In the genomic region with DNA sequence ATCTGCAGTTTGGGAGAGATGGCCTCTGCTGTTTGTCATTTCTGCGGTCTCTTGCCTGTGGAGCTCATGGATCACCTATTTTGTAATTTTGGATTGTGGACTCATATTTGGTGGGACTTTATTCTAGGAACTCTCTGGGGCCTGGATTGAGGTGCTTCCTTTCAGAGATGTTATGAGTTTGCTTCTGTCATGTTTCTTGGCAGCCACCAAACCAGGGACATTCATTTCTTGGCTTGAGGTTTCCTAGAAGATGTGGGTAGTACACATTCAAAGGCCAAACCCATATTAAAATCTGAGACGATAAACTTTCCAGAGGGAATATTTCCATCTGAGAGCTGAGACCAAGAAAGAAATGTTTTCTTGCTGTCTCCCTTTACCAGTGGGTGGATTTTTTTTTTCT, we compare ENCODE assay signal across 36 cellular contexts.
"Had no signal": no experiment of that assay in that cellular context is flagged by ENCODE, and none has a peak within 500 bp of the region (broad histone marks: within the 10 kb centered on the region; RNA-seq: fewer than 3 reads in every experiment).

No MANE protein-coding gene starts in this region.

- H3K36me3 ChIP-seq: adrenal gland, brain microvascular endothelial cell, breast epithelium, cardiac muscle cell had no signal

- H3K27ac Mint-ChIP-seq: activated B cell treated with CpG ODN at 0.5 μM for 24 hours; activated CD4-positive, alpha-beta memory T cell treated with anti-CD3 and anti-CD28 coated beads for 36 hours; activated CD4-positive, alpha-beta T cell treated with anti-CD3 and anti-CD28 coated beads, Interleukin-2, amount 10 ng/mL, durations not matched to agents 24 days and 14 days; activated CD8-positive, alpha-beta T cell treated with anti-CD3 and anti-CD28 coated beads for 36 hours; activated naive CD4-positive, alpha-beta T cell treated with anti-CD3 and anti-CD28 coated beads for 36 hours; activated naive CD4-positive, alpha-beta T cell treated with anti-CD3 and anti-CD28 coated beads, Interleukin-2, amount 50 U/mL, for 72 hours; activated naive CD8-positive, alpha-beta T cell treated with anti-CD3 and anti-CD28 coated beads, Interleukin-2, amount 10 ng/mL, durations not matched to agents 7 days and 5 days; T-helper 1 cell treated with Interleukin-12 subunit alpha and Interleukin-12 subunit beta and Interleukin-4 antibody, amounts not matched to agents 30 μg/mL and 1 μg/mL, for 36 hours; T-helper 2 cell treated with Interferon-gamma antibody and Interleukin-4, amounts not matched to agents 5 μg/mL and 100 μg/mL, for 36 hours had no signal

- H3K9me3 Mint-ChIP-seq: activated CD4-positive, alpha-beta memory T cell treated with anti-CD3 and anti-CD28 coated beads for 36 hours; activated CD8-positive, alpha-beta T cell treated with anti-CD3 and anti-CD28 coated beads for 36 hours; activated naive CD4-positive, alpha-beta T cell treated with anti-CD3 and anti-CD28 coated beads for 36 hours; activated T-cell treated with anti-CD3 and anti-CD28 coated beads, Interleukin-2, amount 50 U/mL, for 4 hours; central memory CD8-positive, alpha-beta T cell; T-helper 1 cell treated with Interleukin-12 subunit alpha and Interleukin-12 subunit beta and Interleukin-4 antibody, amounts not matched to agents 30 μg/mL and 1 μg/mL, for 36 hours; T-helper 2 cell treated with Interferon-gamma antibody and Interleukin-4, amounts not matched to agents 5 μg/mL and 100 μg/mL, for 36 hours had no signal

- H3K4me3 Mint-ChIP-seq: activated B cell treated with CpG ODN at 0.5 μM for 24 hours; activated CD4-positive, alpha-beta memory T cell treated with anti-CD3 and anti-CD28 coated beads for 36 hours; activated CD4-positive, alpha-beta T cell treated with anti-CD3 and anti-CD28 coated beads, Interleukin-2, amount 10 ng/mL, durations not matched to agents 24 days and 14 days; activated CD8-positive, alpha-beta T cell treated with anti-CD3 and anti-CD28 coated beads for 36 hours; activated naive CD4-positive, alpha-beta T cell treated with anti-CD3 and anti-CD28 coated beads for 36 hours; activated naive CD8-positive, alpha-beta T cell treated with anti-CD3 and anti-CD28 coated beads, Interleukin-2, amount 10 ng/mL, durations not matched to agents 7 days and 5 days; activated T-cell treated with anti-CD3 and anti-CD28 coated beads, Interleukin-2, amount 50 U/mL, for 4 hours; central memory CD8-positive, alpha-beta T cell; T-helper 1 cell treated with Interleukin-12 subunit alpha and Interleukin-12 subunit beta and Interleukin-4 antibody, amounts not matched to agents 30 μg/mL and 1 μg/mL, for 36 hours; T-helper 2 cell treated with Interferon-gamma antibody and Interleukin-4, amounts not matched to agents 5 μg/mL and 100 μg/mL, for 36 hours had no signal

- H3K27ac ChIP-seq: adrenal gland, body of pancreas, brain microvascular endothelial cell, breast epithelium, cardiac muscle cell, VCaP had no signal

- H3K27me3 Mint-ChIP-seq: activated CD8-positive, alpha-beta T cell treated with anti-CD3 and anti-CD28 coated beads for 36 hours had no signal

- H3K4me1 ChIP-seq: adrenal gland, breast epithelium had no signal

- H3K27me3 ChIP-seq: adrenal gland, body of pancreas, brain microvascular endothelial cell, cardiac muscle cell had no signal

- H3K9me3 ChIP-seq: adrenal gland, body of pancreas, breast epithelium had no signal

- ATAC-seq: activated CD8-positive, alpha-beta T cell treated with anti-CD3 and anti-CD28 coated beads for 36 hours; activated T-cell treated with anti-CD3 and anti-CD28 coated beads, Interleukin-2, amount 50 U/mL, for 4 hours; body of pancreas had no signal

- H3K36me3 Mint-ChIP-seq: activated CD4-positive, alpha-beta memory T cell treated with anti-CD3 and anti-CD28 coated beads for 36 hours; activated naive CD4-positive, alpha-beta T cell treated with anti-CD3 and anti-CD28 coated beads, Interleukin-2, amount 50 U/mL, for 72 hours; activated naive CD8-positive, alpha-beta T cell treated with anti-CD3 and anti-CD28 coated beads, Interleukin-2, amount 10 ng/mL, durations not matched to agents 7 days and 5 days had no signal

- H3K4me1 Mint-ChIP-seq: activated B cell treated with CpG ODN at 0.5 μM for 24 hours; central memory CD8-positive, alpha-beta T cell had no signal

- H3K4me3 ChIP-seq: adrenal gland, body of pancreas, breast epithelium, cardiac muscle cell had no signal

- DNase-seq: activated B cell treated with CpG ODN at 0.5 μM for 24 hours; activated CD4-positive, alpha-beta memory T cell treated with anti-CD3 and anti-CD28 coated beads for 36 hours; activated CD4-positive, alpha-beta T cell treated with anti-CD3 and anti-CD28 coated beads for 4 hours; activated CD4-positive, alpha-beta T cell treated with anti-CD3 and anti-CD28 coated beads, Interleukin-2, amount 10 ng/mL, durations not matched to agents 24 days and 14 days; activated CD4-positive, alpha-beta T cell treated with anti-CD3 and anti-CD28 coated beads, Interleukin-2, amount 50 U/mL, for 1 hour; activated CD4-positive, alpha-beta T cell treated with anti-CD3 and anti-CD28 coated beads, Interleukin-2, amount 50 U/mL, for 4 hours; activated CD4-positive, CD25-positive, alpha-beta regulatory T cell treated with anti-CD3 and anti-CD28 coated beads, Interleukin-2, amount 50 U/mL, for 72 hours; activated CD8-positive, alpha-beta memory T cell treated with anti-CD3 and anti-CD28 coated beads, Interleukin-2, amount 50 U/mL, for 4 hours; activated CD8-positive, alpha-beta T cell treated with anti-CD3 and anti-CD28 coated beads for 36 hours; activated effector memory CD4-positive, alpha-beta T cell treated with anti-CD3 and anti-CD28 coated beads, Interleukin-2, amount 50 U/mL, for 16 hours; activated gamma-delta T cell treated with Interleukin-2 at 50 U/mL for 16 hours; activated naive CD4-positive, alpha-beta T cell; activated naive CD4-positive, alpha-beta T cell treated with anti-CD3 and anti-CD28 coated beads for 36 hours; activated naive CD4-positive, alpha-beta T cell treated with anti-CD3 and anti-CD28 coated beads, Interleukin-2, amount 50 U/mL, for 16 hours; activated naive CD8-positive, alpha-beta T cell treated with anti-CD3 and anti-CD28 coated beads, Interleukin-2, amount 10 ng/mL, durations not matched to agents 7 days and 5 days; activated T-cell treated with anti-CD3 and anti-CD28 coated beads for 4 hours; activated T-cell treated with anti-CD3 and anti-CD28 coated beads, Interleukin-2, amount 50 U/mL, for 1 hour; activated T-cell treated with anti-CD3 and anti-CD28 coated beads, Interleukin-2, amount 50 U/mL, for 4 hours; adrenal gland; amniotic stem cell; aorta; body of pancreas; brain microvascular endothelial cell; caudate nucleus; cerebellar nuclear complex; SW 1271; T-helper 1 cell; T-helper 2 cell; T-helper 9 cell had no signal
